In genomic region chr10:43408331-43408709, GRCh38 we compare ENCODE assay signal across 2 cellular contexts.
A peak's percentile ranks its signal among the peaks of the same experiment; 100 is the strongest.
TF ChIP-seq lines count a peak whose summit lies in the region.

No MANE protein-coding gene starts in this region.

TF ChIP-seq in HCT116, 20 proteins besides CTCF, POLR2A, EP300 and RAD21:
- TF ChIP-seq CEBPB (IDR thresholded peaks at IDR 0.05; ENCODE audit: low read depth) (no peak), EZH2phosphoT487 (IDR thresholded peaks at IDR 0.05; ENCODE audit: borderline replicate concordance) (no peak), SIN3A (IDR thresholded peaks at IDR 0.05; ENCODE audit: low read depth) (no peak), EZH2 (IDR thresholded peaks at IDR 0.05) (no peak), ZBTB33 (IDR thresholded peaks at IDR 0.05; ENCODE audit: extremely low read depth, insufficient replicate concordance, low read length) (no peak), FOSL1 (IDR thresholded peaks at IDR 0.05; ENCODE audit: low read depth) (no peak), SRF (IDR thresholded peaks at IDR 0.05; ENCODE audit: low read depth) (no peak), EGR1 (IDR thresholded peaks at IDR 0.05; ENCODE audit: low read depth) (no peak), JUND (IDR thresholded peaks at IDR 0.05) (no peak)

TF ChIP-seq in HepG2, 621 proteins besides CTCF, POLR2A, EP300 and RAD21 (continues in another document):
- TF ChIP-seq ZNF740 (CRISPR knock-in tag; IDR thresholded peaks at IDR 0.05) (0 out of 2 replicates have a peak, but pooled peaks have one; percentile 5), FIP1L1 (IDR thresholded peaks at IDR 0.05; ENCODE audit: borderline replicate concordance, insufficient read depth, low read depth, low read length) (no peak), U2AF1 (optimal IDR thresholded peaks at IDR 0.05; ENCODE audit: low read depth, low read length) (peak; percentile 66), ZNF816 (CRISPR knock-in tag; IDR thresholded peaks at IDR 0.05; ENCODE audit: borderline replicate concordance) (no peak), ZNF383 (CRISPR knock-in tag; IDR thresholded peaks at IDR 0.05; ENCODE audit: borderline replicate concordance) (no peak), TMF1 (CRISPR knock-in tag; IDR thresholded peaks at IDR 0.05; ENCODE audit: low read depth) (no peak), AGO2 (optimal IDR thresholded peaks at IDR 0.05; ENCODE audit: low read depth, low read length) (peak; percentile 46), MXI1 (IDR thresholded peaks at IDR 0.05; ENCODE audit: borderline replicate concordance, low read depth, low read length) (no peak), ZNF570 (CRISPR knock-in tag; IDR thresholded peaks at IDR 0.05; ENCODE audit: borderline replicate concordance) (no peak), ZNF12 (CRISPR knock-in tag; IDR thresholded peaks at IDR 0.05) (no peak), MBNL3 (CRISPR knock-in tag; conservative IDR thresholded peaks at IDR 0.05) (no peak), ZNF329 (CRISPR knock-in tag; IDR thresholded peaks at IDR 0.05; ENCODE audit: low read depth) (no peak), HOMEZ (CRISPR knock-in tag; IDR thresholded peaks at IDR 0.05; ENCODE audit: low read depth) (no peak), ZNF883 (CRISPR knock-in tag; IDR thresholded peaks at IDR 0.05; ENCODE audit: not compliant biosample characterization) (no peak), ZBTB20 (CRISPR knock-in tag; IDR thresholded peaks at IDR 0.05; ENCODE audit: borderline replicate concordance, low read depth) (no peak), RARG (CRISPR knock-in tag; IDR thresholded peaks at IDR 0.05; ENCODE audit: low read depth) (no peak), FOXP4 (CRISPR knock-in tag; IDR thresholded peaks at IDR 0.05) (no peak), ZNF749 (CRISPR knock-in tag; IDR thresholded peaks at IDR 0.05; ENCODE audit: borderline replicate concordance) (no peak), SMARCC2 (IDR thresholded peaks at IDR 0.05) (no peak), HOXA7 (CRISPR knock-in tag; IDR thresholded peaks at IDR 0.05) (no peak), GRHL1 (CRISPR knock-in tag; conservative IDR thresholded peaks at IDR 0.05) (no peak), ATM (IDR thresholded peaks at IDR 0.05; ENCODE audit: borderline replicate concordance) (no peak), ZNF503 (CRISPR knock-in tag; IDR thresholded peaks at IDR 0.05) (no peak), ARID5B (CRISPR knock-in tag; IDR thresholded peaks at IDR 0.05) (no peak), SCMH1 (CRISPR knock-in tag; IDR thresholded peaks at IDR 0.05; ENCODE audit: borderline replicate concordance) (no peak), SATB2 (CRISPR knock-in tag; IDR thresholded peaks at IDR 0.05) (0 out of 2 replicates have a peak, but pooled peaks have one; percentile 17), ZNF331 (CRISPR knock-in tag; IDR thresholded peaks at IDR 0.05) (no peak), ZFX (CRISPR knock-in tag; IDR thresholded peaks at IDR 0.05; ENCODE audit: low read depth) (no peak), HINFP (CRISPR knock-in tag; IDR thresholded peaks at IDR 0.05; ENCODE audit: low read depth) (no peak), CREBL2 (CRISPR knock-in tag; IDR thresholded peaks at IDR 0.05; ENCODE audit: borderline replicate concordance) (no peak), TSC22D2 (CRISPR knock-in tag; IDR thresholded peaks at IDR 0.05; ENCODE audit: borderline replicate concordance) (no peak), TEAD3 (CRISPR knock-in tag; optimal IDR thresholded peaks at IDR 0.05; ENCODE audit: borderline replicate concordance) (no peak), NFIB (CRISPR knock-in tag; IDR thresholded peaks at IDR 0.05; ENCODE audit: borderline replicate concordance) (no peak), TAF15 (IDR thresholded peaks at IDR 0.05; ENCODE audit: low read depth, low read length, poor library complexity, severe bottlenecking) (no peak), ZNF362 (CRISPR knock-in tag; IDR thresholded peaks at IDR 0.05; ENCODE audit: borderline replicate concordance) (no peak), SOX13 (IDR thresholded peaks at IDR 0.05) (0 out of 2 replicates have a peak, but pooled peaks have one; percentile 1), SOX13 (CRISPR knock-in tag; conservative IDR thresholded peaks at IDR 0.05 in 1 of 2, IDR thresholded peaks at IDR 0.05 in 1 of 2) (no peak), ARNT (IDR thresholded peaks at IDR 0.05) (no peak), PCBP1 (IDR thresholded peaks at IDR 0.05; ENCODE audit: borderline replicate concordance, low read depth, low read length) (0 out of 2 replicates have a peak, but pooled peaks have one; percentile 20), RELA (CRISPR knock-in tag; IDR thresholded peaks at IDR 0.05) (no peak), CC2D1A (CRISPR knock-in tag; IDR thresholded peaks at IDR 0.05) (no peak), CENPBD1 (CRISPR knock-in tag; IDR thresholded peaks at IDR 0.05; ENCODE audit: borderline replicate concordance, low read depth) (no peak), IRX3 (CRISPR knock-in tag; IDR thresholded peaks at IDR 0.05; ENCODE audit: borderline replicate concordance, low read depth) (no peak), ZNF337 (CRISPR knock-in tag; IDR thresholded peaks at IDR 0.05; ENCODE audit: borderline replicate concordance, low read depth) (peak; percentile 49; the same call in 1 of the 2 replicates), ZNF296 (CRISPR knock-in tag; conservative IDR thresholded peaks at IDR 0.05) (no peak), SP2 (CRISPR knock-in tag; IDR thresholded peaks at IDR 0.05) (no peak), ZNF737 (CRISPR knock-in tag; IDR thresholded peaks at IDR 0.05; ENCODE audit: borderline replicate concordance) (no peak)
